In the genomic region with DNA sequence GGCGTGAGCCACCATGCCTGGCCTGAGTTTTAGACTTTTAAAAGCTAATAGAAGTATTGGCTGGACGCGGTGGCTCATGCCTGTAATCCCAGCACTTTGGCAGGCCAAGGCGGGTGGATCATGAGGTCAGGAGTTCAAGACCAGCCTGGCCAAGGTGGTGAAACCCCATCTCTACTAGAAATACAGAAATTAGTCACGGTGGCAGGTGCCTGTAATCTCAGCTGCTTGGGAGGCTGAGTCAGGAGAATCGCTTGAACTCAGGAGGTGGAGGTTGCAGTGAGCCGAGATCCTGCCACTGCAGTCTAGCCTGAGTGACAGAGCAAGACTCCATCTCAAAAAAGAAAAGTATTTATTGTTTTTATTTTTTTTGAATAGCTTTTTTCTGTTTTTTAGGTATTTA, we compare ENCODE assay signal across 7 cellular contexts. TPM values are rescaled to one million over a fixed set of nuclear protein-coding genes. Genes with fewer than 3 reads are reported as not detected.
DNase-seq lines count a peak whose midpoint lies in the region; ATAC-seq lines count a peak whose summit lies in the region.
"Not testable (repeated sequence)": the region's sequence is repeated elsewhere in the genome, so short reads cannot be mapped to it uniquely, and the experiment has no call there.

No MANE protein-coding gene starts in this region.

- H2AFZ ChIP-seq in mesenchymal stem cell (ENCODE audit: low read depth, low read length) = not testable (repeated sequence)

- not testable (repeated sequence) for H3K4me1 ChIP-seq in mesenchymal stem cell (ENCODE audit: control insufficient read depth, insufficient read depth, low read depth, low read length)

- not testable (repeated sequence) for H3K14ac ChIP-seq in mesenchymal stem cell (ENCODE audit: low read length in 2 of 2)

- not testable (repeated sequence) for H3K4me2 ChIP-seq in mesenchymal stem cell (ENCODE audit: low read length, poor library complexity, severe bottlenecking)

- POLR2A ChIA-PET in activated naive CD8-positive, alpha-beta T cell treated with anti-CD3 and anti-CD28 coated beads, Interleukin-2, amount 10 ng/mL, durations not matched to agents 7 days and 5 days (lab: Charles Lee) = interaction anchor here (0.8 to 1.8 kb wide), 6 partner anchors 9 to 180 kb away, joined by 3 to 12 read pairs (median 4); no protein-coding TSS in a partner anchor

- H3K79me1 ChIP-seq in mesenchymal stem cell (replicated peaks; ENCODE audit: low read length, poor library complexity, severe bottlenecking) = not testable (repeated sequence)

- H3K4me1 Mint-ChIP-seq in activated naive CD8-positive, alpha-beta T cell treated with anti-CD3 and anti-CD28 coated beads, Interleukin-2, amount 10 ng/mL, durations not matched to agents 7 days and 5 days = peaks cover 15% of the 10 kb centered on the region
- H3K4me1 Mint-ChIP-seq in stimulated activated naive B cell treated with anti-CD40 and anti-IgM and Interleukin-4, amounts not matched to agents 10 μg/mL and 1 μg/mL and 100 μg/mL, for 72 hours = peaks cover 16 to 29% of the 10 kb centered on the region in 2 donors

- H3K4me3 Mint-ChIP-seq in activated naive CD8-positive, alpha-beta T cell treated with anti-CD3 and anti-CD28 coated beads, Interleukin-2, amount 10 ng/mL, durations not matched to agents 7 days and 5 days = peak overlapping the region; percentile 43
- not testable (repeated sequence) for H3K4me3 Mint-ChIP-seq in stimulated activated naive B cell treated with anti-CD40 and anti-IgM and Interleukin-4, amounts not matched to agents 10 μg/mL and 1 μg/mL and 100 μg/mL, for 72 hours

- peak overlapping the region in 1 of 2 experiments; percentile 41 for H3K4ac ChIP-seq in mesenchymal stem cell (ENCODE audit: low read depth in 1 of 2, low read length in 2 of 2)

- not testable (repeated sequence) for H3K27ac ChIP-seq in mesenchymal stem cell (ENCODE audit: low read length, poor library complexity, severe bottlenecking)

- H3K9me3 Mint-ChIP-seq in activated naive CD8-positive, alpha-beta T cell treated with anti-CD3 and anti-CD28 coated beads, Interleukin-2, amount 10 ng/mL, durations not matched to agents 7 days and 5 days; stimulated activated naive B cell treated with anti-CD40 and anti-IgM and Interleukin-4, amounts not matched to agents 10 μg/mL and 1 μg/mL and 100 μg/mL, for 72 hours: not testable (repeated sequence)

- H2BK120ac ChIP-seq in mesenchymal stem cell (ENCODE audit: low read depth, low read length) = not testable (repeated sequence)

- H3K36me3 ChIP-seq in mesenchymal stem cell (ENCODE audit: control insufficient read depth in 1 of 2, insufficient read depth in 2 of 2, low read depth in 1 of 2, low read length in 2 of 2) = peaks cover 8 to 37% of the 10 kb centered on the region in 2 experiments

- H4K8ac ChIP-seq in mesenchymal stem cell (ENCODE audit: low read length) = not testable (repeated sequence)

- peak; percentile 27 for DNase-seq in activated T-cell treated with anti-CD3 and anti-CD28 coated beads for 48 hours (ENCODE audit: low read depth)
- not testable (repeated sequence) for DNase-seq in activated naive CD8-positive, alpha-beta T cell treated with anti-CD3 and anti-CD28 coated beads, Interleukin-2, amount 10 ng/mL, durations not matched to agents 7 days and 5 days; mesenchymal stem cell
- DNase-seq in stimulated activated CD4-positive, alpha-beta T cell treated with anti-CD3 and anti-CD28 coated beads, Interleukin-15, amount 100 ng/mL, for 48 hours (ENCODE audit: low read depth in 2 of 2) = peak; percentile 14 to 37
- DNase-seq in stimulated activated naive B cell treated with anti-CD40 and anti-IgM and Interleukin-4, amounts not matched to agents 10 μg/mL and 1 μg/mL and 100 μg/mL, for 72 hours = peak; percentile 15

- H4K91ac ChIP-seq in mesenchymal stem cell (ENCODE audit: low read length) = not testable (repeated sequence)

- H3K27me3 ChIP-seq in mesenchymal stem cell (ENCODE audit: control insufficient read depth in 1 of 2, insufficient read depth in 1 of 2, low read length in 2 of 2) = not testable (repeated sequence)

- H2AK5ac ChIP-seq in mesenchymal stem cell (ENCODE audit: low read length, severe bottlenecking) = not testable (repeated sequence)

- H3K18ac ChIP-seq in mesenchymal stem cell (ENCODE audit: low read depth in 1 of 2, low read length in 2 of 2) = not testable (repeated sequence)

- H3K9ac ChIP-seq in mesenchymal stem cell (ENCODE audit: low read length) = peak overlapping the region; percentile 42

- WGBS in mesenchymal stem cell = 80% methylated on average over 6 of the region's 7 CpGs

- not testable (repeated sequence) for H3K27me3 Mint-ChIP-seq in activated naive CD8-positive, alpha-beta T cell treated with anti-CD3 and anti-CD28 coated beads, Interleukin-2, amount 10 ng/mL, durations not matched to agents 7 days and 5 days; stimulated activated naive B cell treated with anti-CD40 and anti-IgM and Interleukin-4, amounts not matched to agents 10 μg/mL and 1 μg/mL and 100 μg/mL, for 72 hours

- H2BK15ac ChIP-seq in mesenchymal stem cell (ENCODE audit: low read depth, poor library complexity, severe bottlenecking) = not testable (repeated sequence)

- ATAC-seq in HG03432 (IDR thresholded peaks at IDR 0.05; ENCODE audit: unreplicated experiment) = peak; percentile 57
- ATAC-seq in activated CD4-positive, CD25-positive, alpha-beta regulatory T cell treated with anti-CD3 and anti-CD28 coated beads, Interleukin-2, amount 50 U/mL, for 24 hours = peak; percentile 18 to 54
- ATAC-seq in activated naive CD8-positive, alpha-beta T cell treated with anti-CD3 and anti-CD28 coated beads, Interleukin-2, amount 10 ng/mL, durations not matched to agents 7 days and 5 days (ENCODE audit: low read depth) = not testable (repeated sequence)
- peak; percentile 40 to 41 for ATAC-seq in stimulated activated naive B cell treated with anti-CD40 and anti-IgM and Interleukin-4, amounts not matched to agents 10 μg/mL and 1 μg/mL and 100 μg/mL, for 72 hours (replicated peaks)

- not testable (repeated sequence) for H3K9me3 ChIP-seq in mesenchymal stem cell (ENCODE audit: control insufficient read depth, low read length)

- not testable (repeated sequence) for H3K4me3 ChIP-seq in mesenchymal stem cell (ENCODE audit: insufficient read depth in 1 of 2, low read depth in 1 of 2, low read length in 2 of 2)

- H2BK5ac ChIP-seq in mesenchymal stem cell (ENCODE audit: low read depth, low read length, poor library complexity, severe bottlenecking) = not testable (repeated sequence)

- peak overlapping the region; percentile 11 to 52 for H2BK12ac ChIP-seq in mesenchymal stem cell (ENCODE audit: low read length in 2 of 2)

- H3K36me3 Mint-ChIP-seq in activated naive CD8-positive, alpha-beta T cell treated with anti-CD3 and anti-CD28 coated beads, Interleukin-2, amount 10 ng/mL, durations not matched to agents 7 days and 5 days = peaks cover 38% of the 10 kb centered on the region
- peaks cover 33 to 51% of the 10 kb centered on the region in 2 donors for H3K36me3 Mint-ChIP-seq in stimulated activated naive B cell treated with anti-CD40 and anti-IgM and Interleukin-4, amounts not matched to agents 10 μg/mL and 1 μg/mL and 100 μg/mL, for 72 hours

- not testable (repeated sequence) for H3K23ac ChIP-seq in mesenchymal stem cell (ENCODE audit: low read length in 2 of 2)

- H3K27ac Mint-ChIP-seq in activated naive CD8-positive, alpha-beta T cell treated with anti-CD3 and anti-CD28 coated beads, Interleukin-2, amount 10 ng/mL, durations not matched to agents 7 days and 5 days; stimulated activated naive B cell treated with anti-CD40 and anti-IgM and Interleukin-4, amounts not matched to agents 10 μg/mL and 1 μg/mL and 100 μg/mL, for 72 hours: not testable (repeated sequence)

RNA-seq across cellular contexts. Expression of gene PLAC8, which starts 39.7 kb away (rescaled TPM):
- 100 to 1,000 TPM; 305 to 314 TPM for total RNA-seq in activated naive CD8-positive, alpha-beta T cell treated with anti-CD3 and anti-CD28 coated beads, Interleukin-2, amount 10 ng/mL, durations not matched to agents 7 days and 5 days
- polyA plus RNA-seq in mesenchymal stem cell (2013, experiment 1 of 2) = 33.2 TPM
- polyA plus RNA-seq in mesenchymal stem cell (2013, experiment 2 of 2) = 36.4 TPM

RNA-seq across cellular contexts. Expression of gene COPS4, which starts 39.8 kb away (rescaled TPM):
- 10 to 100 TPM; 29.3 to 30.3 TPM for total RNA-seq in activated naive CD8-positive, alpha-beta T cell treated with anti-CD3 and anti-CD28 coated beads, Interleukin-2, amount 10 ng/mL, durations not matched to agents 7 days and 5 days
- 41.8 TPM for polyA plus RNA-seq in mesenchymal stem cell (2013, experiment 1 of 2)
- polyA plus RNA-seq in mesenchymal stem cell (2013, experiment 2 of 2) = 42.4 TPM
